10 cellular contexts compared by ENCODE assay signal in the genomic region with DNA sequence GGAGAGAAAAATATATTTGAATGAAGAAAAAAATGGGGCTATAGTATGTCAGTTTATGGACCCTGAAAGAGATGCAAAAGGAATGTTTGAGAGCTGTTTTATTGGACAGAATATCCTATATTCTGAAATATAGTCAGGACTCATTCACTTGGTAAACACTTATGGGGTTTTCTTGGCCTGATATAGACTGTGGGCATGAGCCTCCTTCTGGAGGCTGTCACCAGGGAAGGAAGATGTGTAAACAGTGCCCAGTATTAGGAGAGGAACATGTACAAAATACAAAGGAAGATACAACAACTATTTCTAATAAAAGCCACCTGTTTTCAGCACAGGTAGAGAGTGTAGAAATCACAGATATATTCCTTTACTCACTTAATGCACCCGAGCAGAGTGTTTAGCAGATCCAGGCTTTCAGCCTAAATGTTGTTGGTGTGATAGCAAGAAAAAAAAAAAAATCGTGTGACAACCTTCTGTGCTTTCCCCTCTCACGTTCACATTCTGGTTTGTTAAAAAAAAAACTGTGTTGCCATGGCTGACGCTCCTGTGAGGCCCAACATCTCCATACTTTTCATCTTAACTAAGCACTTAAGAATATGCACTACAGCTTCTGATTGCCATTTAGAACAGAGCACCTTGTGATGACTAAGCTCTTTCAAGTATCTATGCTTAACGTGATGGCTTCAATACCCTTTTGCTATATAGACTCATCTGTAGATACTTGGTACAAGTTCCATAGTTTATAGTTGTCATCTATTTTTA.
DNase-seq lines count a peak whose midpoint lies in the region; ATAC-seq lines count a peak whose summit lies in the region.
"Had no signal": no experiment of that assay in that cellular context is flagged by ENCODE, and none has a peak within 500 bp of the region (broad histone marks: within the 10 kb centered on the region; RNA-seq: fewer than 3 reads in every experiment).

No MANE protein-coding gene starts in this region.

- no peak for DNase-seq in activated naive CD4-positive, alpha-beta T cell treated with anti-CD3 and anti-CD28 coated beads, Interleukin-2, amount 50 U/mL, for 16 hours
- DNase-seq in activated CD4-positive, alpha-beta memory T cell treated with anti-CD3 and anti-CD28 coated beads, Interleukin-2, amount 10 ng/mL, durations not matched to agents 7 days and 5 days, result no peak
- peak; percentile 11 for DNase-seq in left kidney (ENCODE audit: low read depth, low spot score)
- no peak for DNase-seq in HUDEP-2 (lab: John Stamatoyannopoulos, UW; ENCODE audit: unreplicated experiment in 76 of 76)
- no peak for DNase-seq in NCI-H446 (lab: John Stamatoyannopoulos, UW)
- DNase-seq: WERI-Rb-1 had no signal

- H3K4me1 Mint-ChIP-seq in activated naive CD4-positive, alpha-beta T cell treated with anti-CD3 and anti-CD28 coated beads, Interleukin-2, amount 50 U/mL, for 24 hours, result peaks cover 94% of the 10 kb centered on the region
- peaks cover 66% of the 10 kb centered on the region for H3K4me1 Mint-ChIP-seq in activated CD4-positive, alpha-beta memory T cell treated with anti-CD3 and anti-CD28 coated beads, Interleukin-2, amount 10 ng/mL, durations not matched to agents 7 days and 5 days

- peak overlapping the region; percentile 97 for H3K27ac Mint-ChIP-seq in activated naive CD4-positive, alpha-beta T cell treated with anti-CD3 and anti-CD28 coated beads, Interleukin-2, amount 50 U/mL, for 24 hours
- H3K27ac Mint-ChIP-seq in activated CD4-positive, alpha-beta memory T cell treated with anti-CD3 and anti-CD28 coated beads, Interleukin-2, amount 10 ng/mL, durations not matched to agents 7 days and 5 days, result peak overlapping the region; percentile 40

- H3K4me3 ChIP-seq in urinary bladder (ENCODE audit: low read depth, low read length), result no peak overlapping the region

- ATAC-seq in GM19395 (IDR thresholded peaks at IDR 0.05; ENCODE audit: unreplicated experiment), result no peak

- WGBS in urinary bladder, result 54% methylated on average over 5 of the region's 5 CpGs

- H3K27me3 Mint-ChIP-seq in activated naive CD4-positive, alpha-beta T cell treated with anti-CD3 and anti-CD28 coated beads, Interleukin-2, amount 50 U/mL, for 24 hours, result no peaks in the 10 kb centered on the region
- H3K27me3 Mint-ChIP-seq in activated CD4-positive, alpha-beta memory T cell treated with anti-CD3 and anti-CD28 coated beads, Interleukin-2, amount 10 ng/mL, durations not matched to agents 7 days and 5 days, result no peaks in the 10 kb centered on the region

- CTCF ChIA-PET in activated CD4-positive, alpha-beta memory T cell treated with anti-CD3 and anti-CD28 coated beads, Interleukin-2, amount 10 ng/mL, durations not matched to agents 7 days and 5 days (lab: Charles Lee), result no interaction called here

- H3K4me3 Mint-ChIP-seq in activated naive CD4-positive, alpha-beta T cell treated with anti-CD3 and anti-CD28 coated beads, Interleukin-2, amount 50 U/mL, for 24 hours, result peak overlapping the region; percentile 67
- H3K4me3 Mint-ChIP-seq in activated CD4-positive, alpha-beta memory T cell treated with anti-CD3 and anti-CD28 coated beads, Interleukin-2, amount 10 ng/mL, durations not matched to agents 7 days and 5 days, result no peak overlapping the region

- H3K36me3 ChIP-seq in urinary bladder (ENCODE audit: insufficient read depth), result no peaks in the 10 kb centered on the region
- H3K36me3 ChIP-seq: WERI-Rb-1 had no signal

- H3K4me1 ChIP-seq in urinary bladder (ENCODE audit: insufficient read depth), result no peaks in the 10 kb centered on the region

- no peaks in the 10 kb centered on the region for H3K9me3 Mint-ChIP-seq in activated naive CD4-positive, alpha-beta T cell treated with anti-CD3 and anti-CD28 coated beads, Interleukin-2, amount 50 U/mL, for 24 hours
- H3K9me3 Mint-ChIP-seq in activated CD4-positive, alpha-beta memory T cell treated with anti-CD3 and anti-CD28 coated beads, Interleukin-2, amount 10 ng/mL, durations not matched to agents 7 days and 5 days, result no peaks in the 10 kb centered on the region

- POLR2A ChIA-PET in activated CD4-positive, alpha-beta memory T cell treated with anti-CD3 and anti-CD28 coated beads, Interleukin-2, amount 10 ng/mL, durations not matched to agents 7 days and 5 days (lab: Charles Lee), result interaction anchor here (0.6 to 1.4 kb wide), 2 partner anchors 10 to 55 kb away, joined by 4 read pairs; no protein-coding TSS in a partner anchor

- H3K36me3 Mint-ChIP-seq in activated naive CD4-positive, alpha-beta T cell treated with anti-CD3 and anti-CD28 coated beads, Interleukin-2, amount 50 U/mL, for 24 hours, result peaks cover 15% of the 10 kb centered on the region
- H3K36me3 Mint-ChIP-seq in activated CD4-positive, alpha-beta memory T cell treated with anti-CD3 and anti-CD28 coated beads, Interleukin-2, amount 10 ng/mL, durations not matched to agents 7 days and 5 days (ENCODE audit: low read depth), result peaks cover 32% of the 10 kb centered on the region

- peak overlapping the region; percentile 29 for H3K27ac ChIP-seq in urinary bladder (ENCODE audit: low read depth)
- H3K27ac ChIP-seq: HL-60, WERI-Rb-1 had no signal
